Comparison of ENCODE assay signal across 14 cellular contexts in the genomic region with DNA sequence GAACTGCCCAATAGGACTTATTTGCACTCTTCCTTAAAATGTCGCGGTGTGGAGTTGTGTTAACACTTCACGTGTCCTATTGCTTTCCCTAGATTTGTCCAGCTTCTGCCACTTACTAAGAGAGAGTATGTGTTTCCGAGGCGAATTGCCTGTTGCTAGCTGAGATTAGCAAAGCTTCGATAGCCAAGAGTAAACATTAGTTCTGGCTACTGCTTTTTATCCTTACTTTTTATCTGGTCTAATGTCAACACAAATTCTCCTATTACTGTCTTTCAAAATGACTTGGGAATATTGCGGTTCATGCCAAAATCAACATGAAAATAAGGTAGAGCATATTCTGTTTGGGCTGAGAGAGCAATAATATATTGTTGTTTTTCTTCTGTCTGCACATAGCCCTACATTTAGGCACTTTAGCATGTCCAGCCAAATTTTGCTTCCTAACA.
DNase-seq lines count a peak whose midpoint lies in the region; ATAC-seq and TF ChIP-seq lines count a peak whose summit lies in the region.
"Had no signal": no experiment of that assay in that cellular context is flagged by ENCODE, and none has a peak within 500 bp of the region (broad histone marks: within the 10 kb centered on the region; RNA-seq: fewer than 3 reads in every experiment).

No MANE protein-coding gene starts in this region.

- H2AFZ ChIP-seq in SK-N-SH (ENCODE audit: low read depth), result 0 out of 2 replicates have a peak overlapping the region, but pooled peaks have one; percentile 31
- H2AFZ ChIP-seq in MM.1S (ENCODE audit: low read length), result no peak overlapping the region

- WGBS in SK-N-SH (ENCODE audit: low lambda C conversion rate), result 18% methylated on average over 7 of the region's 7 CpGs

- DNase-seq in HS-5 (ENCODE audit: low read depth) (peak; percentile 18), SK-N-SH (no peak), fibroblast of pulmonary artery (ENCODE audit: low read depth) (peak; percentile 12), DMS79 treated with DMSO at 0.1 percent for 48 hours (lab: John Stamatoyannopoulos, UW) (no peak), NCI-H1436 treated with DMSO at 0.1 percent for 48 hours (lab: John Stamatoyannopoulos, UW) (no peak), omental fat pad (ENCODE audit: low spot score) (no peak), MM.1S (no peak)
- DNase-seq: activated CD4-positive, alpha-beta T cell treated with anti-CD3 and anti-CD28 coated beads, Interleukin-2, amount 50 U/mL, for 4 hours; KG1; NCI-H774; SHP77; T1000 had no signal

- H3K27ac ChIP-seq in 22Rv1 (peak overlapping the region; percentile 31), SK-N-SH (ENCODE audit: low read depth in 2 of 2, low read length in 1 of 2) (peak overlapping the region; percentile 72 to 89), MM.1S (ENCODE audit: low read length) (no peak overlapping the region)
- H3K27ac ChIP-seq: skin epidermis had no signal

- H4K20me1 ChIP-seq in SK-N-SH (ENCODE audit: insufficient read depth) (no peaks in the 10 kb centered on the region), MM.1S (ENCODE audit: insufficient read depth, low read length) (no peaks in the 10 kb centered on the region)

- H3K27me3 ChIP-seq in SK-N-SH (ENCODE audit: insufficient read depth), result no peaks in the 10 kb centered on the region
- no peaks in the 10 kb centered on the region for H3K27me3 ChIP-seq in MM.1S (replicated peaks; ENCODE audit: insufficient read depth, low read length)

- CTCF ChIA-PET in SK-N-SH (lab: Yijun Ruan, JAX), result no interaction called here

- no peak for ATAC-seq in omental fat pad (ENCODE audit: low FRiP score)

- H3K4me3 ChIP-seq in SK-N-SH (ENCODE audit: low read depth in 2 of 2, low read length in 1 of 2) (peak overlapping the region; percentile 28 to 52; a peak in 3 of 4 replicates), fibroblast of pulmonary artery (replicated peaks; ENCODE audit: low read depth, low read length) (peak overlapping the region; percentile 4), MM.1S (ENCODE audit: low read length) (no peak overlapping the region)
- H3K4me3 ChIP-seq: skin epidermis had no signal

- H3F3A ChIP-seq in SK-N-SH (replicated peaks; ENCODE audit: insufficient read depth), result peaks cover 51% of the 10 kb centered on the region
- H3F3A ChIP-seq in MM.1S (ENCODE audit: insufficient read depth, low read length), result no peaks in the 10 kb centered on the region

- H3K36me3 ChIP-seq in SK-N-SH (replicated peaks in 1 of 2; ENCODE audit: control insufficient read depth in 1 of 2, insufficient read depth in 2 of 2, low read length in 1 of 2) (no peaks in the 10 kb centered on the region), MM.1S (replicated peaks; ENCODE audit: insufficient read depth, low read length) (no peaks in the 10 kb centered on the region)

- H3K4me2 ChIP-seq in SK-N-SH (peak overlapping the region; percentile 73), MM.1S (ENCODE audit: low read depth, low read length) (no peak overlapping the region)

- no peaks in the 10 kb centered on the region for H3K9me3 ChIP-seq in SK-N-SH
- no peaks in the 10 kb centered on the region for H3K9me3 ChIP-seq in MM.1S (replicated peaks; ENCODE audit: insufficient read depth, low read length)

- TF ChIP-seq CTCF in 22Rv1 (IDR thresholded peaks at IDR 0.05) (no peak), SK-N-SH (IDR thresholded peaks at IDR 0.05) (no peak), fibroblast of pulmonary artery (IDR thresholded peaks at IDR 0.05; ENCODE audit: low read length, missing control alignments) (no peak), omental fat pad (IDR thresholded peaks at IDR 0.05) (no peak), MM.1S (IDR thresholded peaks at IDR 0.05; ENCODE audit: low read length) (no peak)

- POLR2A ChIA-PET in SK-N-SH (lab: Yijun Ruan, JAX), result no interaction called here

- peaks cover 0 to 8% of the 10 kb centered on the region in 2 experiments; a peak in 2 of 4 replicates for H3K4me1 ChIP-seq in SK-N-SH (ENCODE audit: control insufficient read depth in 1 of 2, insufficient read depth in 2 of 2, low read depth in 1 of 2, low read length in 1 of 2)
- no peaks in the 10 kb centered on the region for H3K4me1 ChIP-seq in MM.1S (ENCODE audit: low read length)

- no peak for TF ChIP-seq RAD21 in SK-N-SH (IDR thresholded peaks at IDR 0.05; ENCODE audit: low read length)

- H3K9ac ChIP-seq in SK-N-SH (peak overlapping the region; percentile 67), MM.1S (ENCODE audit: low read length) (no peak overlapping the region)

- TF ChIP-seq EP300 in SK-N-SH (IDR thresholded peaks at IDR 0.05; ENCODE audit: borderline replicate concordance in 1 of 2, low read depth in 1 of 2, low read length in 1 of 2), result no peak

- peaks cover 4% of the 10 kb centered on the region; the same call in 1 of the 2 replicates for H3K79me2 ChIP-seq in SK-N-SH (ENCODE audit: insufficient read depth)
- H3K79me2 ChIP-seq in MM.1S (ENCODE audit: low read length), result no peaks in the 10 kb centered on the region

- no peaks in the 10 kb centered on the region for H3K9me2 ChIP-seq in SK-N-SH
- no peaks in the 10 kb centered on the region for H3K9me2 ChIP-seq in MM.1S (replicated peaks; ENCODE audit: insufficient read depth, low read length)

TF ChIP-seq in SK-N-SH, 30 proteins besides CTCF, POLR2A, EP300 and RAD21:
- TF ChIP-seq NFIC (IDR thresholded peaks at IDR 0.05; ENCODE audit: borderline replicate concordance), result peak; percentile 29; the same call in 1 of the 2 replicates
- 0 out of 2 replicates have a peak, but pooled peaks have one; percentile 6 for TF ChIP-seq SIN3A (IDR thresholded peaks at IDR 0.05; ENCODE audit: borderline replicate concordance, low read depth, low read length)
- no peak for TF ChIP-seq USF1 (IDR thresholded peaks at IDR 0.05; ENCODE audit: borderline replicate concordance, low read depth)
- TF ChIP-seq FOXM1 (IDR thresholded peaks at IDR 0.05; ENCODE audit: low read depth), result no peak
- TF ChIP-seq CHD2 (IDR thresholded peaks at IDR 0.05; ENCODE audit: low read length, partially characterized antibody), result no peak
- no peak for TF ChIP-seq EZH2phosphoT487 (IDR thresholded peaks at IDR 0.05; ENCODE audit: borderline replicate concordance, low read depth)
- no peak for TF ChIP-seq ZBTB33 (IDR thresholded peaks at IDR 0.05; ENCODE audit: borderline replicate concordance, low read depth)
- peak; percentile 48 for TF ChIP-seq PBX3 (IDR thresholded peaks at IDR 0.05)

Comparison
In these comparisons a context has a peak if more than half of its experiments do, and no peak if none do; other contexts are left out.
1. DNase-seq: peak in HS-5 (single experiment) and fibroblast of pulmonary artery (single experiment); none in SK-N-SH (single experiment), DMS79 treated with DMSO at 0.1 percent for 48 hours (single experiment), NCI-H1436 treated with DMSO at 0.1 percent for 48 hours (single experiment), omental fat pad (single experiment) and MM.1S (single experiment).